Comparison of ENCODE assay signal across 8 cellular contexts in genomic region chr17:17632656-17633055, GRCh38. TPM values are rescaled to one million over a fixed set of nuclear protein-coding genes. Genes with fewer than 3 reads are reported as not detected.
DNase-seq lines count a peak whose midpoint lies in the region; ATAC-seq and TF ChIP-seq lines count a peak whose summit lies in the region.
"Not testable (repeated sequence)": the region's sequence is repeated elsewhere in the genome, so short reads cannot be mapped to it uniquely, and the experiment has no call there.

No MANE protein-coding gene starts in this region.

- TF ChIP-seq CTCF in DND-41 (IDR thresholded peaks at IDR 0.05; ENCODE audit: borderline replicate concordance, extremely low read depth, low read length, poor library complexity, severe bottlenecking); HEK293 (tag by site-specific recombination; IDR thresholded peaks at IDR 0.05); PC-3 (conservative IDR thresholded peaks at IDR 0.05; ENCODE audit: low read depth, low read length); WTC11 (IDR thresholded peaks at IDR 0.05): not testable (repeated sequence)

- POLR2A ChIA-PET in HEK293 (lab: Yijun Ruan, JAX); PC-3 (lab: Charles Lee; ENCODE audit: unreplicated experiment); WTC11 (lab: Charles Lee): not testable (repeated sequence)

- H3K79me2 ChIP-seq in DND-41 (ENCODE audit: insufficient read depth, low read length); PC-3 (ENCODE audit: low read length): not testable (repeated sequence)

- not testable (repeated sequence) for H3K9ac ChIP-seq in DND-41 (ENCODE audit: low read depth, low read length); PC-3 (ENCODE audit: low read length)

- DNase-seq in A172 (ENCODE audit: low spot score), result peak; percentile 29
- peak; percentile 14 for DNase-seq in DND-41
- DNase-seq in MV-4-11 (lab: John Stamatoyannopoulos, UW), result peak; percentile 9
- peak; percentile 39 for DNase-seq in PC-3
- DNase-seq in WTC11 (ENCODE audit: low spot score), result not testable (repeated sequence)
- peak; percentile 28 for DNase-seq in dermis blood vessel endothelial cell
- peak; percentile 9 to 17 for DNase-seq in lung microvascular endothelial cell (ENCODE audit: low read depth in 2 of 2)

- H3K27ac Mint-ChIP-seq in WTC11, result not testable (repeated sequence)

- CTCF ChIA-PET in HEK293 (lab: Yijun Ruan, JAX), result interaction anchor here (0.6 to 3.1 kb wide), 5 partner anchors 9 to 278 kb away, joined by 3 to 19 read pairs (median 4); no protein-coding TSS in a partner anchor
- CTCF ChIA-PET in PC-3 (lab: Charles Lee), result not testable (repeated sequence)
- CTCF ChIA-PET in WTC11 (lab: Charles Lee), result interaction anchor here (1.1 to 1.6 kb wide), 2 partner anchors 19 to 136 kb away, joined by 4 to 5 read pairs; no protein-coding TSS in a partner anchor

- not testable (repeated sequence) for H3K9me3 Mint-ChIP-seq in WTC11

- H3K4me3 ChIP-seq in DND-41 (ENCODE audit: low read depth in 1 of 2, low read length in 2 of 2); HEK293 (ENCODE audit: low read depth, low read length); PC-3 (ENCODE audit: low read length): not testable (repeated sequence)

- H3K27me3 ChIP-seq in DND-41 (ENCODE audit: insufficient read depth, low read length, poor library complexity); PC-3 (ENCODE audit: low read length): not testable (repeated sequence)

- H3K4me1 ChIP-seq in DND-41 (ENCODE audit: insufficient read depth, low read length); HEK293 (ENCODE audit: control insufficient read depth, insufficient read depth, low read length); PC-3 (ENCODE audit: insufficient read depth, low read length): not testable (repeated sequence)

- H3K9me2 ChIP-seq in PC-3 (replicated peaks; ENCODE audit: low read length), result not testable (repeated sequence)

- H3K9me3 ChIP-seq in DND-41 (ENCODE audit: insufficient read depth, low read length, severe bottlenecking); HEK293 (ENCODE audit: control insufficient read depth, insufficient read depth, low read depth, low read length); PC-3 (ENCODE audit: low read length): not testable (repeated sequence)

- H2AFZ ChIP-seq in DND-41 (ENCODE audit: low read depth, low read length); PC-3 (ENCODE audit: low read length): not testable (repeated sequence)

- H4K20me1 ChIP-seq in DND-41 (ENCODE audit: insufficient read depth, low read length); PC-3 (ENCODE audit: low read length): not testable (repeated sequence)

- H3K27ac ChIP-seq in DND-41 (ENCODE audit: low read length); HEK293 (ENCODE audit: extremely low read depth, low read depth, low read length); PC-3 (ENCODE audit: low read length): not testable (repeated sequence)

- not testable (repeated sequence) for H3K36me3 ChIP-seq in DND-41 (ENCODE audit: insufficient read depth, low read length); HEK293 (ENCODE audit: control insufficient read depth in 2 of 2, insufficient read depth in 1 of 2, low read length in 2 of 2); PC-3 (ENCODE audit: low read depth, low read length)

- not testable (repeated sequence) for H3K4me3 Mint-ChIP-seq in WTC11

- not testable (repeated sequence) for BruUV-seq in PC-3 (replicated peaks; lab: Mats Ljungman, UMichigan)

- intact Hi-C loops in PC-3 (cut with micrococcal nuclease), result not testable (repeated sequence)

- ATAC-seq in DND-41 (ENCODE audit: insufficient read depth, low read depth); PC-3; WTC11: not testable (repeated sequence)

- not testable (repeated sequence) for H3K4me2 ChIP-seq in DND-41 (ENCODE audit: insufficient read depth, low read length); PC-3 (ENCODE audit: low read length)

- not testable (repeated sequence) for H3K36me3 Mint-ChIP-seq in WTC11

- not testable (repeated sequence) for H3F3A ChIP-seq in PC-3 (ENCODE audit: low read length, unreplicated experiment)

- H3K27me3 Mint-ChIP-seq in WTC11 (ENCODE audit: low read depth), result not testable (repeated sequence)

- not testable (repeated sequence) for H3K4me1 Mint-ChIP-seq in WTC11

TF ChIP-seq in HEK293, 187 proteins besides CTCF, POLR2A, EP300 and RAD21:
- TF ChIP-seq SETDB1 (IDR thresholded peaks at IDR 0.05; ENCODE audit: insufficient read length, low read length), result peak; percentile 32
- TF ChIP-seq SP2 (tag by site-specific recombination; IDR thresholded peaks at IDR 0.05), result peak; percentile 56

TF ChIP-seq in WTC11, 78 proteins besides CTCF, POLR2A, EP300 and RAD21:
- TF ChIP-seq NFYB (CRISPR knock-in tag; conservative IDR thresholded peaks at IDR 0.05; ENCODE audit: low read depth), result peak; percentile 75
TF ChIP-seq in WTC11: peak in this region for 1; not testable (repeated sequence) for 77.

RNA-seq across cellular contexts. Expression of gene PEMT, which starts 41.1 kb away (rescaled TPM):
- 39.6 and 44.0 TPM in 2 replicates for total RNA-seq in A172 (2014; rRNA removed; shearing (Covaris generic))
- 137 and 178 TPM in 2 replicates for total RNA-seq in PC-3 (2014; rRNA removed)
- total RNA-seq in WTC11 (2021), result 51.9 to 54.6 TPM (median 53.1 TPM) in 3 replicates
- total RNA-seq in dermis blood vessel endothelial cell, result 24.7 and 41.5 TPM in 2 replicates
- total RNA-seq in lung microvascular endothelial cell, result 17.9 and 20.0 TPM in 2 replicates

RNA-seq across cellular contexts. Expression of gene RAI1, which starts 48.6 kb away (rescaled TPM):
- total RNA-seq in A172 (2014; rRNA removed; shearing (Covaris generic)), result 5.9 and 8.8 TPM in 2 replicates
- 33.0 and 64.2 TPM in 2 replicates for total RNA-seq in PC-3 (2014; rRNA removed)
- total RNA-seq in WTC11 (2021), result 7.3 to 12.7 TPM (median 8.1 TPM) in 3 replicates
- 10.4 and 17.9 TPM in 2 replicates for total RNA-seq in dermis blood vessel endothelial cell
- 5.0 and 5.8 TPM in 2 replicates for total RNA-seq in lung microvascular endothelial cell
